8 cellular contexts compared by ENCODE assay signal in genomic region chr12:56190695-56191155, GRCh38.
DNase-seq lines count a peak whose midpoint lies in the region; ATAC-seq and TF ChIP-seq lines count a peak whose summit lies in the region.

No MANE protein-coding gene starts in this region.

- peaks cover 45% of the 10 kb centered on the region for H3K36me3 Mint-ChIP-seq in stimulated activated effector memory CD8-positive, alpha-beta T cell treated with anti-CD3 and anti-CD28 coated beads, Interleukin-12 subunit alpha, Interleukin-12 subunit beta, amount 100 ng/mL, for 72 hours

- no peak for ATAC-seq in stimulated activated effector memory CD8-positive, alpha-beta T cell treated with anti-CD3 and anti-CD28 coated beads, Interleukin-12 subunit alpha, Interleukin-12 subunit beta, amount 100 ng/mL, for 72 hours
- ATAC-seq in HG02759 (IDR thresholded peaks at IDR 0.05; ENCODE audit: unreplicated experiment), result no peak

- no peak for TF ChIP-seq CTCF in WI38 (IDR thresholded peaks at IDR 0.05; ENCODE audit: low read depth, low read length)

- no peaks in the 10 kb centered on the region for H3K9me3 Mint-ChIP-seq in stimulated activated effector memory CD8-positive, alpha-beta T cell treated with anti-CD3 and anti-CD28 coated beads, Interleukin-12 subunit alpha, Interleukin-12 subunit beta, amount 100 ng/mL, for 72 hours

- H3K4me1 Mint-ChIP-seq in stimulated activated effector memory CD8-positive, alpha-beta T cell treated with anti-CD3 and anti-CD28 coated beads, Interleukin-12 subunit alpha, Interleukin-12 subunit beta, amount 100 ng/mL, for 72 hours, result peaks cover 60% of the 10 kb centered on the region

- peak overlapping the region; percentile 97 for H3K4me3 Mint-ChIP-seq in stimulated activated effector memory CD8-positive, alpha-beta T cell treated with anti-CD3 and anti-CD28 coated beads, Interleukin-12 subunit alpha, Interleukin-12 subunit beta, amount 100 ng/mL, for 72 hours

- H3K27ac Mint-ChIP-seq in stimulated activated effector memory CD8-positive, alpha-beta T cell treated with anti-CD3 and anti-CD28 coated beads, Interleukin-12 subunit alpha, Interleukin-12 subunit beta, amount 100 ng/mL, for 72 hours, result peak overlapping the region; percentile 100

- DNase-seq in NCI-H1105 treated with DMSO at 0.1 percent for 48 hours (lab: John Stamatoyannopoulos, UW) (peak; percentile 36), NCI-H1105 (lab: John Stamatoyannopoulos, UW) (no peak), NOMO-1 treated with DMSO at 0.1 percent for 48 hours (lab: John Stamatoyannopoulos, UW; ENCODE audit: unreplicated experiment) (no peak), OCI-M2 (lab: John Stamatoyannopoulos, UW; ENCODE audit: unreplicated experiment) (no peak)
- DNase-seq in stimulated activated effector memory CD8-positive, alpha-beta T cell treated with anti-CD3 and anti-CD28 coated beads, Interleukin-12 subunit alpha, Interleukin-12 subunit beta, amount 100 ng/mL, for 72 hours (ENCODE audit: low spot score in 2 of 2), result no peak

- H3K4me3 ChIP-seq in WI38 (ENCODE audit: low read depth, low read length), result peak overlapping the region; percentile 84; the same call in 1 of the 2 replicates
- peak overlapping the region; percentile 72 for H3K4me3 ChIP-seq in iPS-11a (ENCODE audit: low read depth, low read length)
